ENCODE assay signal across 2 cellular contexts in the genomic region with DNA sequence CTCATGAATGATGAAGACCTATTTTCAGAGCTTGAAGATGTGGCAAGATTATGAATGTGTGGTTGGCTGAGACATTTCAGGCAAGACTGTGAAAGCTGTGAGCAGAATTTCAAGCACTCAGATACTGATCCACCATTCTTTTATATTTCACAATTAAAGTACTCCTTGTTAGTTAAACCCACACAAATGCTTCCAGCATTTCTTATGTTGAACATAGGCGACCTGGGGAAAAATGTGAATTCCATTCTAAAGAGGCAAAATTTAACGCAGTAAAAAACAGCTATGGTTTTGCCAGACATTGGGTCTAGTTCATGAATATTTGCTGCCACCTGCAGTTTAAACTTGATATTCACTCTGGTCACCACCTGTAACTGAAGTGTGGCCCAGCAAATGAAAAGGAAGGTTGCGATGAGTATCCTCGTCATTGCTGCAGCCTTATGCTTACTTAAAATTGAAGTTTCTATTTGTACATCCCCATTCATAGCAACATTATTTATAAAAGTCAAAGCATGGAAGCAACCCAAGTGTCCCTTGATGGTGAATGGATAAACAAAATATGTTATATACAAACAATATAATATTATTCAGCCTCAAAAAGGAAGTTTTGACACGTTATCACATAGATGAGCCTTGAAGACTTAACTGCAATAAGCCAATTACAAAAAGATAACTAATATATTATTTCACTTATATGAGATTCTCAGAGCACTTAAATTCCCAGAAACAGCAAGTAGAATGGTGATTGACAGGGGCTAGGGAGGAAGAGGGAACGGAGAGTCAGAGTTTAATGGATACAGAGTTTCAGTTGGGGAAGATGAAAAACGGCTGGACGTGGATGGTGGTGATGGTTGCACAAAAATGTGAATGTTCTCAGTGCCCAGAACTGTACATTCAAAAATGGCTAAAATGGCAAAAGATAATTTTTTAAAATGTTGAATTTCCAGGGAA.
TF ChIP-seq lines count a peak whose summit lies in the region.

No MANE protein-coding gene starts in this region.

TF ChIP-seq in HEK293, 187 proteins besides CTCF, POLR2A, EP300 and RAD21 (continued from another document and continues in another):
- TF ChIP-seq ZNF660 (tag by site-specific recombination; IDR thresholded peaks at IDR 0.05) (peak; percentile 84), EGR2 (tag by site-specific recombination; IDR thresholded peaks at IDR 0.05; ENCODE audit: low read depth) (no peak), ZNF433 (tag by site-specific recombination; IDR thresholded peaks at IDR 0.05; ENCODE audit: low read depth) (no peak), ZNF132 (tag by site-specific recombination; IDR thresholded peaks at IDR 0.05; ENCODE audit: borderline replicate concordance) (no peak), ZBTB7A (tag by site-specific recombination; IDR thresholded peaks at IDR 0.05; ENCODE audit: low read depth) (no peak), SCRT2 (tag by site-specific recombination; IDR thresholded peaks at IDR 0.05) (peak; percentile 97), ZNF335 (tag by site-specific recombination; conservative IDR thresholded peaks at IDR 0.05) (0 out of 2 replicates have a peak, but pooled peaks have one; percentile 19), ZNF239 (tag by site-specific recombination; IDR thresholded peaks at IDR 0.05) (no peak)
- TF ChIP-seq, protein P1, sequence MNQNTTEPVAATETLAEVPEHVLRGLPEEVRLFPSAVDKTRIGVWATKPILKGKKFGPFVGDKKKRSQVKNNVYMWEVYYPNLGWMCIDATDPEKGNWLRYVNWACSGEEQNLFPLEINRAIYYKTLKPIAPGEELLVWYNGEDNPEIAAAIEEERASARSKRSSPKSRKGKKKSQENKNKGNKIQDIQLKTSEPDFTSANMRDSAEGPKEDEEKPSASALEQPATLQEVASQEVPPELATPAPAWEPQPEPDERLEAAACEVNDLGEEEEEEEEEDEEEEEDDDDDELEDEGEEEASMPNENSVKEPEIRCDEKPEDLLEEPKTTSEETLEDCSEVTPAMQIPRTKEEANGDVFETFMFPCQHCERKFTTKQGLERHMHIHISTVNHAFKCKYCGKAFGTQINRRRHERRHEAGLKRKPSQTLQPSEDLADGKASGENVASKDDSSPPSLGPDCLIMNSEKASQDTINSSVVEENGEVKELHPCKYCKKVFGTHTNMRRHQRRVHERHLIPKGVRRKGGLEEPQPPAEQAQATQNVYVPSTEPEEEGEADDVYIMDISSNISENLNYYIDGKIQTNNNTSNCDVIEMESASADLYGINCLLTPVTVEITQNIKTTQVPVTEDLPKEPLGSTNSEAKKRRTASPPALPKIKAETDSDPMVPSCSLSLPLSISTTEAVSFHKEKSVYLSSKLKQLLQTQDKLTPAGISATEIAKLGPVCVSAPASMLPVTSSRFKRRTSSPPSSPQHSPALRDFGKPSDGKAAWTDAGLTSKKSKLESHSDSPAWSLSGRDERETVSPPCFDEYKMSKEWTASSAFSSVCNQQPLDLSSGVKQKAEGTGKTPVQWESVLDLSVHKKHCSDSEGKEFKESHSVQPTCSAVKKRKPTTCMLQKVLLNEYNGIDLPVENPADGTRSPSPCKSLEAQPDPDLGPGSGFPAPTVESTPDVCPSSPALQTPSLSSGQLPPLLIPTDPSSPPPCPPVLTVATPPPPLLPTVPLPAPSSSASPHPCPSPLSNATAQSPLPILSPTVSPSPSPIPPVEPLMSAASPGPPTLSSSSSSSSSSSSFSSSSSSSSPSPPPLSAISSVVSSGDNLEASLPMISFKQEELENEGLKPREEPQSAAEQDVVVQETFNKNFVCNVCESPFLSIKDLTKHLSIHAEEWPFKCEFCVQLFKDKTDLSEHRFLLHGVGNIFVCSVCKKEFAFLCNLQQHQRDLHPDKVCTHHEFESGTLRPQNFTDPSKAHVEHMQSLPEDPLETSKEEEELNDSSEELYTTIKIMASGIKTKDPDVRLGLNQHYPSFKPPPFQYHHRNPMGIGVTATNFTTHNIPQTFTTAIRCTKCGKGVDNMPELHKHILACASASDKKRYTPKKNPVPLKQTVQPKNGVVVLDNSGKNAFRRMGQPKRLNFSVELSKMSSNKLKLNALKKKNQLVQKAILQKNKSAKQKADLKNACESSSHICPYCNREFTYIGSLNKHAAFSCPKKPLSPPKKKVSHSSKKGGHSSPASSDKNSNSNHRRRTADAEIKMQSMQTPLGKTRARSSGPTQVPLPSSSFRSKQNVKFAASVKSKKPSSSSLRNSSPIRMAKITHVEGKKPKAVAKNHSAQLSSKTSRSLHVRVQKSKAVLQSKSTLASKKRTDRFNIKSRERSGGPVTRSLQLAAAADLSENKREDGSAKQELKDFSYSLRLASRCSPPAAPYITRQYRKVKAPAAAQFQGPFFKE (tag by site-specific recombination; IDR thresholded peaks at IDR 0.05; ENCODE audit: borderline replicate concordance), result no peak
- TF ChIP-seq, protein P2, sequence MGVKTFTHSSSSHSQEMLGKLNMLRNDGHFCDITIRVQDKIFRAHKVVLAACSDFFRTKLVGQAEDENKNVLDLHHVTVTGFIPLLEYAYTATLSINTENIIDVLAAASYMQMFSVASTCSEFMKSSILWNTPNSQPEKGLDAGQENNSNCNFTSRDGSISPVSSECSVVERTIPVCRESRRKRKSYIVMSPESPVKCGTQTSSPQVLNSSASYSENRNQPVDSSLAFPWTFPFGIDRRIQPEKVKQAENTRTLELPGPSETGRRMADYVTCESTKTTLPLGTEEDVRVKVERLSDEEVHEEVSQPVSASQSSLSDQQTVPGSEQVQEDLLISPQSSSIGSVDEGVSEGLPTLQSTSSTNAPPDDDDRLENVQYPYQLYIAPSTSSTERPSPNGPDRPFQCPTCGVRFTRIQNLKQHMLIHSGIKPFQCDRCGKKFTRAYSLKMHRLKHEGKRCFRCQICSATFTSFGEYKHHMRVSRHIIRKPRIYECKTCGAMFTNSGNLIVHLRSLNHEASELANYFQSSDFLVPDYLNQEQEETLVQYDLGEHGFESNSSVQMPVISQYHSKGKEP (tag by site-specific recombination; IDR thresholded peaks at IDR 0.05), result 0 out of 2 replicates have a peak, but pooled peaks have one; percentile 28
- TF ChIP-seq, protein P3, sequence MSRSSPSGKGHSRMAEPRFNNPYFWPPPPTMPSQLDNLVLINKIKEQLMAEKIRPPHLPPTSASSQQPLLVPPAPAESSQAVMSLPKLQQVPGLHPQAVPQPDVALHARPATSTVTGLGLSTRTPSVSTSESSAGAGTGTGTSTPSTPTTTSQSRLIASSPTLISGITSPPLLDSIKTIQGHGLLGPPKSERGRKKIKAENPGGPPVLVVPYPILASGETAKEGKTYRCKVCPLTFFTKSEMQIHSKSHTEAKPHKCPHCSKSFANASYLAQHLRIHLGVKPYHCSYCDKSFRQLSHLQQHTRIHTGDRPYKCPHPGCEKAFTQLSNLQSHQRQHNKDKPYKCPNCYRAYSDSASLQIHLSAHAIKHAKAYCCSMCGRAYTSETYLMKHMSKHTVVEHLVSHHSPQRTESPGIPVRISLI (tag by site-specific recombination; IDR thresholded peaks at IDR 0.05), result 0 out of 2 replicates have a peak, but pooled peaks have one; percentile 63
- TF ChIP-seq, protein P4, sequence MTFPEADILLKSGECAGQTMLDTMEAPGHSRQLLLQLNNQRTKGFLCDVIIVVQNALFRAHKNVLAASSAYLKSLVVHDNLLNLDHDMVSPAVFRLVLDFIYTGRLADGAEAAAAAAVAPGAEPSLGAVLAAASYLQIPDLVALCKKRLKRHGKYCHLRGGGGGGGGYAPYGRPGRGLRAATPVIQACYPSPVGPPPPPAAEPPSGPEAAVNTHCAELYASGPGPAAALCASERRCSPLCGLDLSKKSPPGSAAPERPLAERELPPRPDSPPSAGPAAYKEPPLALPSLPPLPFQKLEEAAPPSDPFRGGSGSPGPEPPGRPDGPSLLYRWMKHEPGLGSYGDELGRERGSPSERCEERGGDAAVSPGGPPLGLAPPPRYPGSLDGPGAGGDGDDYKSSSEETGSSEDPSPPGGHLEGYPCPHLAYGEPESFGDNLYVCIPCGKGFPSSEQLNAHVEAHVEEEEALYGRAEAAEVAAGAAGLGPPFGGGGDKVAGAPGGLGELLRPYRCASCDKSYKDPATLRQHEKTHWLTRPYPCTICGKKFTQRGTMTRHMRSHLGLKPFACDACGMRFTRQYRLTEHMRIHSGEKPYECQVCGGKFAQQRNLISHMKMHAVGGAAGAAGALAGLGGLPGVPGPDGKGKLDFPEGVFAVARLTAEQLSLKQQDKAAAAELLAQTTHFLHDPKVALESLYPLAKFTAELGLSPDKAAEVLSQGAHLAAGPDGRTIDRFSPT (tag by site-specific recombination; IDR thresholded peaks at IDR 0.05), result no peak

TF ChIP-seq in HepG2, 621 proteins besides CTCF, POLR2A, EP300 and RAD21 (continued from another document and continues in another):
- TF ChIP-seq, protein P5, sequence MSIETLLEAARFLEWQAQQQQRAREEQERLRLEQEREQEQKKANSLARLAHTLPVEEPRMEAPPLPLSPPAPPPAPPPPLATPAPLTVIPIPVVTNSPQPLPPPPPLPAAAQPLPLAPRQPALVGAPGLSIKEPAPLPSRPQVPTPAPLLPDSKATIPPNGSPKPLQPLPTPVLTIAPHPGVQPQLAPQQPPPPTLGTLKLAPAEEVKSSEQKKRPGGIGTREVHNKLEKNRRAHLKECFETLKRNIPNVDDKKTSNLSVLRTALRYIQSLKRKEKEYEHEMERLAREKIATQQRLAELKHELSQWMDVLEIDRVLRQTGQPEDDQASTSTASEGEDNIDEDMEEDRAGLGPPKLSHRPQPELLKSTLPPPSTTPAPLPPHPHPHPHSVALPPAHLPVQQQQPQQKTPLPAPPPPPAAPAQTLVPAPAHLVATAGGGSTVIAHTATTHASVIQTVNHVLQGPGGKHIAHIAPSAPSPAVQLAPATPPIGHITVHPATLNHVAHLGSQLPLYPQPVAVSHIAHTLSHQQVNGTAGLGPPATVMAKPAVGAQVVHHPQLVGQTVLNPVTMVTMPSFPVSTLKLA (IDR thresholded peaks at IDR 0.05), result no peak
- TF ChIP-seq IRX3 (CRISPR knock-in tag; IDR thresholded peaks at IDR 0.05; ENCODE audit: borderline replicate concordance, low read depth) (no peak), NR2F2 (IDR thresholded peaks at IDR 0.05; ENCODE audit: borderline replicate concordance, low read depth) (no peak), RFX5 (IDR thresholded peaks at IDR 0.05; ENCODE audit: low read depth, low read length) (no peak), RFX3 (CRISPR knock-in tag; IDR thresholded peaks at IDR 0.05) (no peak), CBX1 (IDR thresholded peaks at IDR 0.05; ENCODE audit: low read depth) (no peak), KDM1A (CRISPR knock-in tag; IDR thresholded peaks at IDR 0.05) (no peak), SP140L (CRISPR knock-in tag; IDR thresholded peaks at IDR 0.05; ENCODE audit: borderline replicate concordance) (0 out of 2 replicates have a peak, but pooled peaks have one; percentile 35), HNF4A (CRISPR knock-in tag; IDR thresholded peaks at IDR 0.05) (no peak), ZNF607 (CRISPR knock-in tag; IDR thresholded peaks at IDR 0.05; ENCODE audit: borderline replicate concordance) (no peak), CHD2 (IDR thresholded peaks at IDR 0.05; ENCODE audit: low read depth, low read length) (no peak), SSRP1 (CRISPR knock-in tag; IDR thresholded peaks at IDR 0.05) (no peak), ZSCAN31 (CRISPR knock-in tag; IDR thresholded peaks at IDR 0.05; ENCODE audit: low read depth) (no peak), RXRB (CRISPR knock-in tag; IDR thresholded peaks at IDR 0.05; ENCODE audit: borderline replicate concordance) (0 out of 2 replicates have a peak, but pooled peaks have one; percentile 18), ERF (CRISPR knock-in tag; IDR thresholded peaks at IDR 0.05) (0 out of 2 replicates have a peak, but pooled peaks have one; percentile 37), SAP130 (CRISPR knock-in tag; IDR thresholded peaks at IDR 0.05; ENCODE audit: low read depth) (0 out of 2 replicates have a peak, but pooled peaks have one; percentile 16), CBFB (CRISPR knock-in tag; IDR thresholded peaks at IDR 0.05) (no peak), STAG1 (CRISPR knock-in tag; IDR thresholded peaks at IDR 0.05) (peak; percentile 94), ELF3 (CRISPR knock-in tag; IDR thresholded peaks at IDR 0.05) (0 out of 2 replicates have a peak, but pooled peaks have one; percentile 25), SMC3 (IDR thresholded peaks at IDR 0.05; ENCODE audit: low read length) (peak; percentile 87), FOXO1 (CRISPR knock-in tag; IDR thresholded peaks at IDR 0.05) (no peak), MEF2D (CRISPR knock-in tag; IDR thresholded peaks at IDR 0.05) (0 out of 2 replicates have a peak, but pooled peaks have one; percentile 18), ZNF724P (CRISPR knock-in tag; IDR thresholded peaks at IDR 0.05; ENCODE audit: borderline replicate concordance) (no peak)
- TF ChIP-seq, protein P6, sequence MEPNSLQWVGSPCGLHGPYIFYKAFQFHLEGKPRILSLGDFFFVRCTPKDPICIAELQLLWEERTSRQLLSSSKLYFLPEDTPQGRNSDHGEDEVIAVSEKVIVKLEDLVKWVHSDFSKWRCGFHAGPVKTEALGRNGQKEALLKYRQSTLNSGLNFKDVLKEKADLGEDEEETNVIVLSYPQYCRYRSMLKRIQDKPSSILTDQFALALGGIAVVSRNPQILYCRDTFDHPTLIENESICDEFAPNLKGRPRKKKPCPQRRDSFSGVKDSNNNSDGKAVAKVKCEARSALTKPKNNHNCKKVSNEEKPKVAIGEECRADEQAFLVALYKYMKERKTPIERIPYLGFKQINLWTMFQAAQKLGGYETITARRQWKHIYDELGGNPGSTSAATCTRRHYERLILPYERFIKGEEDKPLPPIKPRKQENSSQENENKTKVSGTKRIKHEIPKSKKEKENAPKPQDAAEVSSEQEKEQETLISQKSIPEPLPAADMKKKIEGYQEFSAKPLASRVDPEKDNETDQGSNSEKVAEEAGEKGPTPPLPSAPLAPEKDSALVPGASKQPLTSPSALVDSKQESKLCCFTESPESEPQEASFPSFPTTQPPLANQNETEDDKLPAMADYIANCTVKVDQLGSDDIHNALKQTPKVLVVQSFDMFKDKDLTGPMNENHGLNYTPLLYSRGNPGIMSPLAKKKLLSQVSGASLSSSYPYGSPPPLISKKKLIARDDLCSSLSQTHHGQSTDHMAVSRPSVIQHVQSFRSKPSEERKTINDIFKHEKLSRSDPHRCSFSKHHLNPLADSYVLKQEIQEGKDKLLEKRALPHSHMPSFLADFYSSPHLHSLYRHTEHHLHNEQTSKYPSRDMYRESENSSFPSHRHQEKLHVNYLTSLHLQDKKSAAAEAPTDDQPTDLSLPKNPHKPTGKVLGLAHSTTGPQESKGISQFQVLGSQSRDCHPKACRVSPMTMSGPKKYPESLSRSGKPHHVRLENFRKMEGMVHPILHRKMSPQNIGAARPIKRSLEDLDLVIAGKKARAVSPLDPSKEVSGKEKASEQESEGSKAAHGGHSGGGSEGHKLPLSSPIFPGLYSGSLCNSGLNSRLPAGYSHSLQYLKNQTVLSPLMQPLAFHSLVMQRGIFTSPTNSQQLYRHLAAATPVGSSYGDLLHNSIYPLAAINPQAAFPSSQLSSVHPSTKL (CRISPR knock-in tag; IDR thresholded peaks at IDR 0.05), result peak; percentile 37
- TF ChIP-seq, protein P7, sequence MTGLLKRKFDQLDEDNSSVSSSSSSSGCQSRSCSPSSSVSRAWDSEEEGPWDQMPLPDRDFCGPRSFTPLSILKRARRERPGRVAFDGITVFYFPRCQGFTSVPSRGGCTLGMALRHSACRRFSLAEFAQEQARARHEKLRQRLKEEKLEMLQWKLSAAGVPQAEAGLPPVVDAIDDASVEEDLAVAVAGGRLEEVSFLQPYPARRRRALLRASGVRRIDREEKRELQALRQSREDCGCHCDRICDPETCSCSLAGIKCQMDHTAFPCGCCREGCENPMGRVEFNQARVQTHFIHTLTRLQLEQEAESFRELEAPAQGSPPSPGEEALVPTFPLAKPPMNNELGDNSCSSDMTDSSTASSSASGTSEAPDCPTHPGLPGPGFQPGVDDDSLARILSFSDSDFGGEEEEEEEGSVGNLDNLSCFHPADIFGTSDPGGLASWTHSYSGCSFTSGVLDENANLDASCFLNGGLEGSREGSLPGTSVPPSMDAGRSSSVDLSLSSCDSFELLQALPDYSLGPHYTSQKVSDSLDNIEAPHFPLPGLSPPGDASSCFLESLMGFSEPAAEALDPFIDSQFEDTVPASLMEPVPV (CRISPR knock-in tag; IDR thresholded peaks at IDR 0.05), result no peak
